In genomic region chr15:78715930-78716329, GRCh38 we compare ENCODE assay signal across 11 cellular contexts.
DNase-seq lines count a peak whose midpoint lies in the region; ATAC-seq and TF ChIP-seq lines count a peak whose summit lies in the region.
"Had no signal": no experiment of that assay in that cellular context is flagged by ENCODE, and none has a peak within 500 bp of the region (broad histone marks: within the 10 kb centered on the region; RNA-seq: fewer than 3 reads in every experiment).

No MANE protein-coding gene starts in this region.

- no peak overlapping the region for H3K4me3 ChIP-seq in cardiac fibroblast (replicated peaks in 1 of 2; ENCODE audit: low read depth in 2 of 2, low read length in 2 of 2)

- peaks cover 0 to 4% (median 0%) of the 10 kb centered on the region in 3 donors for H3K9me3 Mint-ChIP-seq in T-cell

- no peak overlapping the region for H3K4me3 Mint-ChIP-seq in T-cell
- H3K4me3 Mint-ChIP-seq: naive thymus-derived CD4-positive, alpha-beta T cell had no signal

- ATAC-seq in T-cell (replicated peaks in 1 of 4) (no peak), HG03045 (IDR thresholded peaks at IDR 0.05; ENCODE audit: unreplicated experiment) (no peak)
- ATAC-seq: naive thymus-derived CD4-positive, alpha-beta T cell had no signal

- POLR2A ChIA-PET in T-cell (lab: Charles Lee), result no interaction called here

- CTCF ChIA-PET in T-cell (lab: Charles Lee), result no interaction called here

- peaks cover 25 to 33% of the 10 kb centered on the region in 2 donors for H3K27me3 Mint-ChIP-seq in T-cell

- no peaks in the 10 kb centered on the region for H3K4me1 Mint-ChIP-seq in T-cell

- no peak for TF ChIP-seq CTCF in cardiac fibroblast (IDR thresholded peaks at IDR 0.05; ENCODE audit: low read depth, low read length)

- H3K36me3 Mint-ChIP-seq in T-cell, result no peaks in the 10 kb centered on the region

- peak; percentile 51 for DNase-seq in EH (ENCODE audit: low read depth)
- DNase-seq in HPDE6-E6E7 (ENCODE audit: extremely low spot score), result peak; percentile 22
- DNase-seq in cardiac fibroblast (ENCODE audit: low read depth in 2 of 2), result peak; percentile 12 to 95
- peak; percentile 96 for DNase-seq in kidney tubule cell (ENCODE audit: low spot score)
- no peak for DNase-seq in NCI-H524 treated with DMSO at 0.1 percent for 48 hours (lab: John Stamatoyannopoulos, UW)
- DNase-seq in T-cell, result no peak
- DNase-seq: activated CD4-positive, alpha-beta T cell treated with anti-CD3 and anti-CD28 coated beads, Interleukin-2, amount 50 U/mL, for 4 hours; activated naive CD4-positive, alpha-beta T cell treated with anti-CD3 and anti-CD28 coated beads, Interleukin-2, amount 50 U/mL, for 16 hours; left cardiac atrium; naive thymus-derived CD4-positive, alpha-beta T cell had no signal

- no peak overlapping the region for H3K27ac Mint-ChIP-seq in T-cell
- H3K27ac Mint-ChIP-seq: naive thymus-derived CD4-positive, alpha-beta T cell had no signal

Comparison
In these comparisons a context has a peak if more than half of its experiments do, and no peak if none do; other contexts are left out.
1. DNase-seq: peak in EH (single experiment), HPDE6-E6E7 (single experiment), cardiac fibroblast (2 of 2) and kidney tubule cell (single experiment); none in NCI-H524 treated with DMSO at 0.1 percent for 48 hours (single experiment) and T-cell (0 of 34).